In the genomic region with DNA sequence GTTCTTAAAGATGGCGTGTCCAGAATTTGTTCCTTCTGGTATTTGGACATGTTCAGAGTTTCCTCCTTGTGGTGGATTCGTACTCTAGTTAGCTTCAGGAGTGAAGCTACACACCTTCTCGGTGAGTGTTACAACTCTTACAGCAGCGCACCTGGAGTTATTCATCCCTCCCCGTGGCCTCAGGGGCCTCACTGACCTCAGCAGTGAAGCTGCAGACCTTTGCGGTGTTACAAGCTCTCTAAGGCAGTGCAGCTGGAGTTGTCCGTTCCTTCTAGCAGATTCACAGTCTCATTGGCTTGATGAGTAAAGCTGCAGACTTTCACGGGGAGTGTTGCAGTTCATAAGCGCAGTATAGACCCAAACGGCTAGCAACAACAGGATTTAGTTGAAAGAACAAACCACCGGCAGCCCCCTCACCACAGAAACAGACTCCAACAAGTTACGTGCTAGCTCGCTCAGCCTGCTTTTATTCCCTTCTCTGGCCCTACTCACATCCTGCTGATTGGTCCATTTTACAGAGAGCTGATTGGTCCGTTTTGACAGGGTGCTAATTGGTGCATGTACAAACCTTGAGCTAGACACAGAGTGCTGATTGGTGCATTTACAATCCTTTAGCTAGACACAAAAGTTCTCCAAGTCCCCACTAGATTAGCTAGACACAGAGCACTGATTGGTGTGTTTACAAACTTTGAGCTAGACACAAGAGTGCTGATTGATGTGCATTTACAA, we compare ENCODE assay signal across 2 cellular contexts.
TF ChIP-seq lines count a peak whose summit lies in the region.

No MANE protein-coding gene starts in this region.

TF ChIP-seq in HepG2, 621 proteins besides CTCF, POLR2A, EP300 and RAD21:
- TF ChIP-seq NFYC (CRISPR knock-in tag; IDR thresholded peaks at IDR 0.05): peak; percentile 53; the same call in 1 of the 2 replicates
- TF ChIP-seq ZBTB2 (CRISPR knock-in tag; IDR thresholded peaks at IDR 0.05; ENCODE audit: low read depth): no peak
- TF ChIP-seq JUNB (CRISPR knock-in tag; IDR thresholded peaks at IDR 0.05; ENCODE audit: borderline replicate concordance): no peak
- no peak for TF ChIP-seq ZKSCAN8 (CRISPR knock-in tag; IDR thresholded peaks at IDR 0.05; ENCODE audit: borderline replicate concordance)
- no peak for TF ChIP-seq ZNF766 (CRISPR knock-in tag; IDR thresholded peaks at IDR 0.05; ENCODE audit: borderline replicate concordance)
- TF ChIP-seq NFYB (CRISPR knock-in tag; IDR thresholded peaks at IDR 0.05): peak; percentile 56
- no peak for TF ChIP-seq ZNF432 (CRISPR knock-in tag; IDR thresholded peaks at IDR 0.05; ENCODE audit: borderline replicate concordance)
- TF ChIP-seq KDM5B (CRISPR knock-in tag; IDR thresholded peaks at IDR 0.05; ENCODE audit: borderline replicate concordance): no peak

TF ChIP-seq in K562, 482 proteins besides CTCF, POLR2A, EP300 and RAD21:
- peak; percentile 43 for TF ChIP-seq NFYB (IDR thresholded peaks at IDR 0.05; ENCODE audit: extremely low read depth, insufficient read length)
- TF ChIP-seq TGIF2 (CRISPR knock-in tag; IDR thresholded peaks at IDR 0.05): no peak
TF ChIP-seq in K562: peak in this region for 1.
